1 cellular context compared by ENCODE assay signal in genomic region chr9:104773118-104773517, GRCh38.
A peak's percentile ranks its signal among the peaks of the same experiment; 100 is the strongest.
TF ChIP-seq lines count a peak whose summit lies in the region.

No MANE protein-coding gene starts in this region.

TF ChIP-seq in GM12878, 131 proteins besides CTCF, POLR2A, EP300 and RAD21:
- no peak for TF ChIP-seq SMARCA5 (IDR thresholded peaks at IDR 0.05)
- TF ChIP-seq, protein P1, sequence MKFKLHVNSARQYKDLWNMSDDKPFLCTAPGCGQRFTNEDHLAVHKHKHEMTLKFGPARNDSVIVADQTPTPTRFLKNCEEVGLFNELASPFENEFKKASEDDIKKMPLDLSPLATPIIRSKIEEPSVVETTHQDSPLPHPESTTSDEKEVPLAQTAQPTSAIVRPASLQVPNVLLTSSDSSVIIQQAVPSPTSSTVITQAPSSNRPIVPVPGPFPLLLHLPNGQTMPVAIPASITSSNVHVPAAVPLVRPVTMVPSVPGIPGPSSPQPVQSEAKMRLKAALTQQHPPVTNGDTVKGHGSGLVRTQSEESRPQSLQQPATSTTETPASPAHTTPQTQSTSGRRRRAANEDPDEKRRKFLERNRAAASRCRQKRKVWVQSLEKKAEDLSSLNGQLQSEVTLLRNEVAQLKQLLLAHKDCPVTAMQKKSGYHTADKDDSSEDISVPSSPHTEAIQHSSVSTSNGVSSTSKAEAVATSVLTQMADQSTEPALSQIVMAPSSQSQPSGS (IDR thresholded peaks at IDR 0.05; ENCODE audit: low read length): peak; percentile 10; the same call in 1 of the 2 replicates
- TF ChIP-seq BCL3 (IDR thresholded peaks at IDR 0.05; ENCODE audit: borderline replicate concordance, insufficient read depth, low read depth, low read length, poor library complexity, severe bottlenecking): no peak
- no peak for TF ChIP-seq SPI1 (IDR thresholded peaks at IDR 0.05; ENCODE audit: borderline replicate concordance, insufficient read depth, low read depth, low read length)
- TF ChIP-seq MTA2 (IDR thresholded peaks at IDR 0.05; ENCODE audit: low read depth): 0 out of 2 replicates have a peak, but pooled peaks have one; percentile 46
- TF ChIP-seq ATF7 (IDR thresholded peaks at IDR 0.05; ENCODE audit: low read depth): 0 out of 2 replicates have a peak, but pooled peaks have one; percentile 10
- TF ChIP-seq, protein P2, sequence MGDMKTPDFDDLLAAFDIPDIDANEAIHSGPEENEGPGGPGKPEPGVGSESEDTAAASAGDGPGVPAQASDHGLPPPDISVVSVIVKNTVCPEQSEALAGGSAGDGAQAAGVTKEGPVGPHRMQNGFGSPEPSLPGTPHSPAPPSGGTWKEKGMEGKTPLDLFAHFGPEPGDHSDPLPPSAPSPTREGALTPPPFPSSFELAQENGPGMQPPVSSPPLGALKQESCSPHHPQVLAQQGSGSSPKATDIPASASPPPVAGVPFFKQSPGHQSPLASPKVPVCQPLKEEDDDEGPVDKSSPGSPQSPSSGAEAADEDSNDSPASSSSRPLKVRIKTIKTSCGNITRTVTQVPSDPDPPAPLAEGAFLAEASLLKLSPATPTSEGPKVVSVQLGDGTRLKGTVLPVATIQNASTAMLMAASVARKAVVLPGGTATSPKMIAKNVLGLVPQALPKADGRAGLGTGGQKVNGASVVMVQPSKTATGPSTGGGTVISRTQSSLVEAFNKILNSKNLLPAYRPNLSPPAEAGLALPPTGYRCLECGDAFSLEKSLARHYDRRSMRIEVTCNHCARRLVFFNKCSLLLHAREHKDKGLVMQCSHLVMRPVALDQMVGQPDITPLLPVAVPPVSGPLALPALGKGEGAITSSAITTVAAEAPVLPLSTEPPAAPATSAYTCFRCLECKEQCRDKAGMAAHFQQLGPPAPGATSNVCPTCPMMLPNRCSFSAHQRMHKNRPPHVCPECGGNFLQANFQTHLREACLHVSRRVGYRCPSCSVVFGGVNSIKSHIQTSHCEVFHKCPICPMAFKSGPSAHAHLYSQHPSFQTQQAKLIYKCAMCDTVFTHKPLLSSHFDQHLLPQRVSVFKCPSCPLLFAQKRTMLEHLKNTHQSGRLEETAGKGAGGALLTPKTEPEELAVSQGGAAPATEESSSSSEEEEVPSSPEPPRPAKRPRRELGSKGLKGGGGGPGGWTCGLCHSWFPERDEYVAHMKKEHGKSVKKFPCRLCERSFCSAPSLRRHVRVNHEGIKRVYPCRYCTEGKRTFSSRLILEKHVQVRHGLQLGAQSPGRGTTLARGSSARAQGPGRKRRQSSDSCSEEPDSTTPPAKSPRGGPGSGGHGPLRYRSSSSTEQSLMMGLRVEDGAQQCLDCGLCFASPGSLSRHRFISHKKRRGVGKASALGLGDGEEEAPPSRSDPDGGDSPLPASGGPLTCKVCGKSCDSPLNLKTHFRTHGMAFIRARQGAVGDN (IDR thresholded peaks at IDR 0.05): no peak
- no peak for TF ChIP-seq ZNF217 (IDR thresholded peaks at IDR 0.05)
- TF ChIP-seq KDM1A (IDR thresholded peaks at IDR 0.05; ENCODE audit: borderline replicate concordance): no peak
- TF ChIP-seq, protein P3, sequence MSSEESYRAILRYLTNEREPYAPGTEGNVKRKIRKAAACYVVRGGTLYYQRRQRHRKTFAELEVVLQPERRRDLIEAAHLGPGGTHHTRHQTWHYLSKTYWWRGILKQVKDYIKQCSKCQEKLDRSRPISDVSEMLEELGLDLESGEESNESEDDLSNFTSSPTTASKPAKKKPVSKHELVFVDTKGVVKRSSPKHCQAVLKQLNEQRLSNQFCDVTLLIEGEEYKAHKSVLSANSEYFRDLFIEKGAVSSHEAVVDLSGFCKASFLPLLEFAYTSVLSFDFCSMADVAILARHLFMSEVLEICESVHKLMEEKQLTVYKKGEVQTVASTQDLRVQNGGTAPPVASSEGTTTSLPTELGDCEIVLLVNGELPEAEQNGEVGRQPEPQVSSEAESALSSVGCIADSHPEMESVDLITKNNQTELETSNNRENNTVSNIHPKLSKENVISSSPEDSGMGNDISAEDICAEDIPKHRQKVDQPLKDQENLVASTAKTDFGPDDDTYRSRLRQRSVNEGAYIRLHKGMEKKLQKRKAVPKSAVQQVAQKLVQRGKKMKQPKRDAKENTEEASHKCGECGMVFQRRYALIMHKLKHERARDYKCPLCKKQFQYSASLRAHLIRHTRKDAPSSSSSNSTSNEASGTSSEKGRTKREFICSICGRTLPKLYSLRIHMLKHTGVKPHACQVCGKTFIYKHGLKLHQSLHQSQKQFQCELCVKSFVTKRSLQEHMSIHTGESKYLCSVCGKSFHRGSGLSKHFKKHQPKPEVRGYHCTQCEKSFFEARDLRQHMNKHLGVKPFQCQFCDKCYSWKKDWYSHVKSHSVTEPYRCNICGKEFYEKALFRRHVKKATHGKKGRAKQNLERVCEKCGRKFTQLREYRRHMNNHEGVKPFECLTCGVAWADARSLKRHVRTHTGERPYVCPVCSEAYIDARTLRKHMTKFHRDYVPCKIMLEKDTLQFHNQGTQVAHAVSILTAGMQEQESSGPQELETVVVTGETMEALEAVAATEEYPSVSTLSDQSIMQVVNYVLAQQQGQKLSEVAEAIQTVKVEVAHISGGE (CRISPR knock-in tag; IDR thresholded peaks at IDR 0.05): no peak
- no peak for TF ChIP-seq TCF7 (IDR thresholded peaks at IDR 0.05; ENCODE audit: borderline replicate concordance)
TF ChIP-seq in GM12878: peak in this region for 3.
